Comparison of ENCODE assay signal across 8 cellular contexts in the genomic region with DNA sequence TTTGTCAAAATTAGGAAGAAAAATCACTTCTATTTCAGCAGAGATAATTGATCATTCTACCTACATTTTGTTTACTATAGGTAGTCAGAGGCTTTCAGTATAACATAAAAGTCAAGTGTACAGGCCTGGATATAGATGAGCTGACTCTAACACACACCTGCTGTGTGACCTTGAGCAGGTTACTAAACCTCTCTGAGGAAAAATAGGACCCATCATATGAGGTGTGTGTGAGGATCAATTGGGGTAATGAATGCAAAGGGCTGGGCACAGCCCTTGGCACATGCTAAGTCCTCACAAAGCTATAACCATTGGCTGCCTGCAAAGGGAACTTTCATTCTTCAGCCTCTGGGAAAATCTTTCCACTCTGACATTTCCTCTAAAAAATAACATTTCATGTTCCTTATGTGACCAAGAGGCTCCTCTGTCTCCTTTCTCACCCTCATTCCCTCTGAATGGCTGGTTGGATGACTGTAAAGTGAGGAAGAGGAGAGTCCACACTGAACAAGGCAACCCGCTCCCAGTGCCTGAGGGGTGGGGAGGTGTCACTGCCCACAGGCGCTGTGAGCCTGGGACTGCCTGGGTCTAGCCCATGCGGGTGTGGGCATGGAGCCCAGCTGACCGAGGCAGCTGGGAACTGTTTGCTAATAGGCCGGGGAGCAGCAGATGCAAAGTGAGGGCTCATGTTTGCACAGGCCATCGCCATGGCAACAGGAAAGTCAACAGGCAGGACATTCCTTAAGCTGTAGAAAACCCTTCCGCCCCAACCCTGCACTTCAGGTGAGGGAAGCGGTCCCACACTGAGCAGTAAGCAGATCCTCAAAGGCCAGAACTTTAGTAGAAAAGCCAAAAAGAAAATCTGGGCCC. TPM values are rescaled to one million over a fixed set of nuclear protein-coding genes. Genes with fewer than 3 reads are reported as not detected.
DNase-seq lines count a peak whose midpoint lies in the region; ATAC-seq and TF ChIP-seq lines count a peak whose summit lies in the region.

No MANE protein-coding gene starts in this region.

- no peaks in the 10 kb centered on the region for H3K9me3 ChIP-seq in left lung

- peaks cover 0 to 15% of the 10 kb centered on the region in 2 donors for H3K36me3 ChIP-seq in left lung

- ATAC-seq in left lung (peak; percentile 91), GM19395 (IDR thresholded peaks at IDR 0.05; ENCODE audit: unreplicated experiment) (no peak)

- H3K4me1 ChIP-seq in left lung, result peaks cover 24 to 54% of the 10 kb centered on the region in 2 donors

- intact Hi-C loops in left lung (cut with DNase I), result no loop called here

- no peak overlapping the region for H3K4me3 ChIP-seq in left lung

- TF ChIP-seq CTCF in left lung (IDR thresholded peaks at IDR 0.05), result no peak

- H3K27me3 ChIP-seq in left lung, result no peaks in the 10 kb centered on the region

- H3K27ac ChIP-seq in left lung (peak overlapping the region; percentile 80 to 85), temporal lobe (ENCODE audit: low read depth, low read length) (peak overlapping the region; percentile 52)

- DNase-seq in HCEC 1CT, result peak; percentile 86
- peak; percentile 77 for DNase-seq in NCI-H748 treated with DMSO at 0.1 percent for 48 hours (lab: John Stamatoyannopoulos, UW)
- DNase-seq in dermis blood vessel endothelial cell, result peak; percentile 99
- DNase-seq in left lung, result peak; percentile 93 to 95
- no peak for DNase-seq in stimulated activated CD4-positive, alpha-beta T cell treated with anti-CD3 and anti-CD28 coated beads, Interleukin-4, amount 100 ng/mL, for 4 hours
- no peak for DNase-seq in CD1c-positive myeloid dendritic cell (ENCODE audit: extremely low spot score)

RNA-seq across cellular contexts. Expression of a gene that starts 36.8 kb away (rescaled TPM):
- total RNA-seq in dermis blood vessel endothelial cell, result 190 and 467 TPM in 2 replicates
- 100 to 1,000 TPM; 241 to 295 TPM for total RNA-seq in left lung
- total RNA-seq in temporal lobe, result 4.7 TPM

RNA-seq across cellular contexts. Expression of a gene that starts 51.1 kb away (rescaled TPM):
- total RNA-seq in dermis blood vessel endothelial cell (18.9 and 100 TPM in 2 replicates), left lung (1 to 10 TPM; 3.4 to 9.5 TPM), temporal lobe (1.7 TPM)

Comparison
In these comparisons a context has a peak if more than half of its experiments do, and no peak if none do; other contexts are left out.
1. DNase-seq: peak in HCEC 1CT (single experiment), NCI-H748 treated with DMSO at 0.1 percent for 48 hours (single experiment), dermis blood vessel endothelial cell (single experiment) and left lung (2 of 2); none in stimulated activated CD4-positive, alpha-beta T cell treated with anti-CD3 and anti-CD28 coated beads, Interleukin-4, amount 100 ng/mL, for 4 hours (0 of 2) and CD1c-positive myeloid dendritic cell (single experiment).
2. RNA of a gene that starts 36.8 kb away (total RNA-seq): 241 to 295 TPM in left lung and 190 to 467 TPM in dermis blood vessel endothelial cell; 4.7 TPM in temporal lobe (single experiment); every median in the first group is over 10 times any median in the second.